8 cellular contexts compared by ENCODE assay signal in the genomic region with DNA sequence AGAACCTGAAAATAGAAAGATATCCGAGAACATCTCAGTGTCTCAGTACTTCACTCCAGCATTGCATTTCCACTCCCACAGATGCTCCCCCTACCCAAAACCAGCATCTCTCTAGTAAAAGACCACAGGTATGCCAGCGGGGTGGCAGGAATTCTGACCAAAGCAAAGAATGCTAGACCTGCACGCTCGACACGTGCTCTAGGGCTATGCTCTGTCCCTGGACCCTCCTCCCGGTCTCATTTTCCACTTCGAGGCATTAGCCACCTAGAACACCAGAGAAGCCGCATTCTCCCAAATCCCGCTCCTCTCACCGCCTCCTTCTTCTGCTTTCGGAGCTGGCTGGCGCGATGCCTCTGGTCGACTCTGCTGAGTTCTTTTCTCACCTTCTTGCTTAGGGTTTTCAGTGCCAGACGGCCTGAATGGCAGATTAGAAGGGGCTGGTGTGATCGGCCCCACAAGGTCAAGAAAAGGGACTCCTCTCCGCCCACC. TPM values are rescaled to one million over a fixed set of nuclear protein-coding genes. Genes with fewer than 3 reads are reported as not detected.
DNase-seq lines count a peak whose midpoint lies in the region; ATAC-seq, FAIRE-seq and TF ChIP-seq lines count a peak whose summit lies in the region.

No MANE protein-coding gene starts in this region.

- TF ChIP-seq POLR2A in HCT116 (IDR thresholded peaks at IDR 0.05; ENCODE audit: borderline replicate concordance, extremely low read depth, insufficient read depth, insufficient read length), result no peak
- TF ChIP-seq POLR2A in testis (IDR thresholded peaks at IDR 0.05), result no peak

- H3K9me2 ChIP-seq in HCT116 (ENCODE audit: insufficient read depth), result no peaks in the 10 kb centered on the region

- TF ChIP-seq RAD21 in HCT116 (IDR thresholded peaks at IDR 0.05; ENCODE audit: low read depth), result no peak

- peaks cover 16% of the 10 kb centered on the region for H3K4me1 Mint-ChIP-seq in astrocyte (ENCODE audit: low read depth, unreplicated experiment)

- H3K27me3 Mint-ChIP-seq in astrocyte (ENCODE audit: low read depth, unreplicated experiment), result no peaks in the 10 kb centered on the region

- intact Hi-C loops in HCT116 (cut with micrococcal nuclease) (loop anchor here (5.0 kb wide), 1 partner anchor 72 kb away; no protein-coding TSS in a partner anchor), testis (cut with DNase I; ENCODE audit: low total_unique reads) (no loop called here)

- peaks cover 2% of the 10 kb centered on the region for H3K36me3 Mint-ChIP-seq in astrocyte (ENCODE audit: low read depth, unreplicated experiment)

- FAIRE-seq in astrocyte (lab: Jason Lieb, UNC), result no peak

- peak overlapping the region; percentile 95 for H3K4me2 ChIP-seq in HCT116 (ENCODE audit: low read length)
- H3K4me2 ChIP-seq in astrocyte (ENCODE audit: low read length), result peak overlapping the region; percentile 93

- no peaks in the 10 kb centered on the region for H3K9me3 Mint-ChIP-seq in astrocyte (ENCODE audit: unreplicated experiment)

- DNase-seq in AG04450 (ENCODE audit: low read depth, low spot score) (no peak), HCT116 (ENCODE audit: low read depth, low spot score) (no peak), astrocyte (ENCODE audit: low read depth) (no peak), kidney glomerular epithelial cell (lab: John Stamatoyannopoulos, UW) (peak; percentile 31), testis (peak; percentile 21), mucosa of gallbladder (ENCODE audit: low spot score) (no peak)
- no peak for DNase-seq in stimulated activated CD4-positive, alpha-beta T cell treated with anti-CD3 and anti-CD28 coated beads, Interleukin-15, amount 100 ng/mL, for 24 hours

- no peak overlapping the region for H2AFZ ChIP-seq in HCT116 (ENCODE audit: low read depth, low read length, poor library complexity, severe bottlenecking)
- H2AFZ ChIP-seq in astrocyte (ENCODE audit: low read depth, low read length), result peak overlapping the region; percentile 78

- H3K27ac ChIP-seq in AG04450 (ENCODE audit: low read depth, low read length) (peak overlapping the region; percentile 31), HCT116 (ENCODE audit: low read depth, low read length) (peak overlapping the region; percentile 86), astrocyte (ENCODE audit: low read depth, low read length) (peak overlapping the region; percentile 78), testis (peak overlapping the region in 1 of 2 donors; percentile 79)

- H3K27me3 ChIP-seq in AG04450 (ENCODE audit: control insufficient read depth, insufficient read depth, low read length), result no peaks in the 10 kb centered on the region
- H3K27me3 ChIP-seq in HCT116 (ENCODE audit: insufficient read depth, low read length), result no peaks in the 10 kb centered on the region
- H3K27me3 ChIP-seq in astrocyte (ENCODE audit: insufficient read depth, low read length), result no peaks in the 10 kb centered on the region
- H3K27me3 ChIP-seq in testis, result no peaks in the 10 kb centered on the region

- no peak for TF ChIP-seq CTCF in AG04450 (IDR thresholded peaks at IDR 0.05; ENCODE audit: low read depth, low read length)
- no peak for TF ChIP-seq CTCF in HCT116 (IDR thresholded peaks at IDR 0.05 in 2 of 3, conservative IDR thresholded peaks at IDR 0.05 in 1 of 3; ENCODE audit: borderline replicate concordance in 1 of 3, insufficient read depth in 1 of 3, low read depth in 2 of 3, low read length in 2 of 3)
- no peak for TF ChIP-seq CTCF in astrocyte (IDR thresholded peaks at IDR 0.05; ENCODE audit: insufficient read depth, low read depth, low read length)
- TF ChIP-seq CTCF in testis (IDR thresholded peaks at IDR 0.05), result no peak

- ATAC-seq in HCT116 (no peak), HG02642 (IDR thresholded peaks at IDR 0.05; ENCODE audit: poor library complexity, unreplicated experiment) (no peak)

- H3K9ac ChIP-seq in HCT116 (ENCODE audit: low read length), result peak overlapping the region; percentile 94
- peak overlapping the region; percentile 98 for H3K9ac ChIP-seq in astrocyte (ENCODE audit: low read length)

- TSS peak; percentile 51 for BruUV-seq in HCT116 (replicated peaks; lab: Mats Ljungman, UMichigan)

- H3K79me2 ChIP-seq in HCT116 (ENCODE audit: insufficient read depth, low read length) (peaks cover 76% of the 10 kb centered on the region), astrocyte (ENCODE audit: insufficient read depth, low read length) (peaks cover 62% of the 10 kb centered on the region)

- H3K4me3 ChIP-seq in AG04450 (ENCODE audit: low read depth, low read length) (peak overlapping the region; percentile 95), HCT116 (replicated peaks in 1 of 2; ENCODE audit: low read depth in 1 of 2, low read length in 2 of 2) (peak overlapping the region; percentile 82 to 99), astrocyte (ENCODE audit: insufficient read depth, low read depth, low read length) (peak overlapping the region; percentile 99), testis (peak overlapping the region; percentile 83 to 85)

- RAD21 ChIA-PET in HCT116 (lab: Charles Lee; ENCODE audit: low non-redundant PET in 1 of 2, low total read pairs in 2 of 2, uncharacterized antibody in 2 of 2, unreplicated experiment in 2 of 2), result interaction anchor here in 1 of 2 experiments (1.2 kb wide), 1 partner anchor 57 kb away, joined by 3 read pairs; no protein-coding TSS in a partner anchor

- H3K4me1 ChIP-seq in HCT116 (ENCODE audit: control insufficient read depth in 1 of 2, insufficient read depth in 2 of 2, low read length in 2 of 2) (peaks cover 2 to 29% of the 10 kb centered on the region in 2 experiments; a peak in 3 of 4 replicates), astrocyte (ENCODE audit: insufficient read depth, low read length) (peaks cover 24% of the 10 kb centered on the region), testis (peaks cover 11% of the 10 kb centered on the region)

- peaks cover 3% of the 10 kb centered on the region; the same call in 1 of the 2 replicates for H3K9me3 ChIP-seq in AG04450 (ENCODE audit: control insufficient read depth, insufficient read depth, low read length)
- H3K9me3 ChIP-seq in HCT116 (ENCODE audit: control insufficient read depth in 1 of 2, insufficient read depth in 1 of 2, low read depth in 1 of 2, low read length in 2 of 2), result no peaks in the 10 kb centered on the region
- H3K9me3 ChIP-seq in astrocyte (ENCODE audit: insufficient read depth, low read depth, low read length), result no peaks in the 10 kb centered on the region
- H3K9me3 ChIP-seq in testis, result no peaks in the 10 kb centered on the region

- peaks cover 37 to 47% of the 10 kb centered on the region in 2 experiments for H3K36me3 ChIP-seq in HCT116 (ENCODE audit: control insufficient read depth in 1 of 2, insufficient read depth in 2 of 2, low read length in 2 of 2)
- peaks cover 47% of the 10 kb centered on the region for H3K36me3 ChIP-seq in astrocyte (ENCODE audit: insufficient read depth, low read length)
- H3K36me3 ChIP-seq in testis (ENCODE audit: low read depth, missing control alignments), result no peaks in the 10 kb centered on the region

- CTCF ChIA-PET in AG04450 (lab: Charles Lee), result interaction anchor here (0.7 to 3.6 kb wide), 4 partner anchors 17 to 281 kb away, joined by 3 to 14 read pairs (median 7); a partner anchor contains a TSS
- CTCF ChIA-PET in HCT116 (lab: Charles Lee), result interaction anchor here (0.6 to 1.3 kb wide), 7 partner anchors 17 to 277 kb away, joined by 3 to 6 read pairs (median 3); no protein-coding TSS in a partner anchor

- peak overlapping the region; percentile 97 for H3K27ac Mint-ChIP-seq in astrocyte (ENCODE audit: unreplicated experiment)

- POLR2A ChIA-PET in AG04450 (lab: Yijun Ruan, JAX) (interaction anchor here (0.9 to 1.6 kb wide), 12 partner anchors 12 to 620 kb away, joined by 3 to 7 read pairs (median 4); a partner anchor contains a TSS), HCT116 (lab: Charles Lee) (interaction anchor here (0.9 to 1.5 kb wide), 10 partner anchors 11 to 71 kb away, joined by 3 to 6 read pairs (median 4); a partner anchor contains a TSS)

- WGBS in testis, 2 donors, result 1 to 2% methylated on average over 17 of the region's 17 CpGs

- H4K20me1 ChIP-seq in HCT116 (ENCODE audit: insufficient read depth) (peaks cover 26% of the 10 kb centered on the region; the same call in 1 of the 2 replicates), astrocyte (ENCODE audit: insufficient read depth, low read length) (peaks cover 41% of the 10 kb centered on the region)

- H3K4me3 Mint-ChIP-seq in astrocyte (ENCODE audit: unreplicated experiment), result peak overlapping the region; percentile 99

TF ChIP-seq in HCT116, 20 proteins besides CTCF, POLR2A, EP300 and RAD21 (continues in another document):
- TF ChIP-seq, protein P1, sequence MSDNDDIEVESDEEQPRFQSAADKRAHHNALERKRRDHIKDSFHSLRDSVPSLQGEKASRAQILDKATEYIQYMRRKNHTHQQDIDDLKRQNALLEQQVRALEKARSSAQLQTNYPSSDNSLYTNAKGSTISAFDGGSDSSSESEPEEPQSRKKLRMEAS (IDR thresholded peaks at IDR 0.05), result no peak
- TF ChIP-seq FOSL1 (IDR thresholded peaks at IDR 0.05; ENCODE audit: low read depth), result no peak
- TF ChIP-seq EZH2 (IDR thresholded peaks at IDR 0.05), result no peak

RNA-seq across cellular contexts. Expression of a gene that starts 0.5 kb away (rescaled TPM):
- polyA plus RNA-seq in AG04450 (2011; rRNA removed), result 15.1 and 15.5 TPM in 2 replicates
- polyA minus RNA-seq in AG04450 (2011; rRNA and poly(A)+ RNA removed), result 18.6 and 22.8 TPM in 2 replicates
- total RNA-seq in HCT116 (2021; ENCODE audit: unreplicated experiment), result 77.2 TPM
- 47.2 and 49.7 TPM in 2 replicates for polyA plus RNA-seq in HCT116 (2012)
- 36.4 and 37.6 TPM in 2 replicates for total RNA-seq in astrocyte
- 10 to 100 TPM; 48.9 to 56.2 TPM for total RNA-seq in testis
- polyA plus RNA-seq in testis (ENCODE audit: insufficient read depth, low read depth, low replicate concordance), result 39.2 TPM
- total RNA-seq in mucosa of gallbladder, result 18.8 TPM

RNA-seq across cellular contexts. Expression of a gene that starts 1.5 kb away (rescaled TPM):
- polyA plus RNA-seq in AG04450 (2011; rRNA removed) (19.7 and 29.5 TPM in 2 replicates), testis (ENCODE audit: insufficient read depth, low read depth, low replicate concordance) (54.1 TPM)
- 35.8 and 44.5 TPM in 2 replicates for polyA minus RNA-seq in AG04450 (2011; rRNA and poly(A)+ RNA removed)
- total RNA-seq in HCT116 (2021; ENCODE audit: unreplicated experiment) (68.1 TPM), astrocyte (51.8 and 62.1 TPM in 2 replicates), testis (10 to 100 TPM; 80.5 to 88.9 TPM), mucosa of gallbladder (69.8 TPM)
- polyA plus RNA-seq in HCT116 (2012), result 74.2 and 92.5 TPM in 2 replicates

RNA-seq across cellular contexts. Expression of a gene that starts 32.0 kb away (rescaled TPM):
- polyA plus RNA-seq in AG04450 (2011; rRNA removed) (22.7 and 27.3 TPM in 2 replicates), testis (ENCODE audit: insufficient read depth, low read depth, low replicate concordance) (16.1 TPM)
- 17.2 and 18.5 TPM in 2 replicates for polyA minus RNA-seq in AG04450 (2011; rRNA and poly(A)+ RNA removed)
- total RNA-seq in HCT116 (2021; ENCODE audit: unreplicated experiment) (15.1 TPM), astrocyte (15.4 and 17.9 TPM in 2 replicates), testis (10 to 100 TPM; 14.2 to 16.9 TPM), mucosa of gallbladder (9.8 TPM)
- polyA plus RNA-seq in HCT116 (2012), result 6.1 and 8.8 TPM in 2 replicates

RNA-seq across cellular contexts. Expression of a gene that starts 32.2 kb away (rescaled TPM):
- 27.3 and 41.3 TPM in 2 replicates for polyA plus RNA-seq in AG04450 (2011; rRNA removed)
- polyA minus RNA-seq in AG04450 (2011; rRNA and poly(A)+ RNA removed), result 54.7 and 78.0 TPM in 2 replicates
- total RNA-seq in HCT116 (2021; ENCODE audit: unreplicated experiment), result 23.1 TPM
- polyA plus RNA-seq in HCT116 (2012), result 18.0 and 19.2 TPM in 2 replicates
- 39.7 and 47.7 TPM in 2 replicates for total RNA-seq in astrocyte
- 10 to 100 TPM; 80.6 to 86.5 TPM for total RNA-seq in testis
- polyA plus RNA-seq in testis (ENCODE audit: insufficient read depth, low read depth, low replicate concordance), result 68.7 TPM
- 36.9 TPM for total RNA-seq in mucosa of gallbladder

Comparison
In these comparisons a context has a peak if more than half of its experiments do, and no peak if none do; other contexts are left out.
1. DNase-seq: peak in kidney glomerular epithelial cell (single experiment) and testis (single experiment); none in AG04450 (single experiment), HCT116 (single experiment), astrocyte (single experiment), mucosa of gallbladder (single experiment) and stimulated activated CD4-positive, alpha-beta T cell treated with anti-CD3 and anti-CD28 coated beads, Interleukin-15, amount 100 ng/mL, for 24 hours (single experiment).
2. Peak in every context shown above with its lines, with median percentiles within 50 percentile points of each other: H3K4me3 ChIP-seq.